1 cellular context compared by ENCODE assay signal in the genomic region with DNA sequence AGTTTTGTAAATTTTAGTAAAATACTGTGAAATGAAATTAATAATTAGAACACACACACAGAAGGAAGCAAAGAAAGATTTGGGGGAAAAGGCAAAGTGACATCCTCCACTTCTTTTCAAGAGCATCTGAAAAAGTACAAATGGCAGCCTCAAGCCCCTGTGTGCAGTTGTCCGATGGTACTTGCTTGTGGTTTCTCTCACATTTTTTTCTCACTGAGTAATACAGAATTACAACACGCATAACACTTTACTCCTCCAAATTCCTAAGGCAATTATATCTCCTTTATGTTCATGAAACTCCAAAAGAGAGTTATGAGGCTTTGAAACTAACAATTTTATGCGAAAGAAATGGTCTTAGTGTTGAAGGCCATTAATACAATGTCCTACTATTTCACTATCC.
TF ChIP-seq lines count a peak whose summit lies in the region.

No MANE protein-coding gene starts in this region.

TF ChIP-seq in SK-N-SH, 30 proteins besides CTCF, POLR2A, EP300 and RAD21 (continued from another document):
- TF ChIP-seq, protein P1, sequence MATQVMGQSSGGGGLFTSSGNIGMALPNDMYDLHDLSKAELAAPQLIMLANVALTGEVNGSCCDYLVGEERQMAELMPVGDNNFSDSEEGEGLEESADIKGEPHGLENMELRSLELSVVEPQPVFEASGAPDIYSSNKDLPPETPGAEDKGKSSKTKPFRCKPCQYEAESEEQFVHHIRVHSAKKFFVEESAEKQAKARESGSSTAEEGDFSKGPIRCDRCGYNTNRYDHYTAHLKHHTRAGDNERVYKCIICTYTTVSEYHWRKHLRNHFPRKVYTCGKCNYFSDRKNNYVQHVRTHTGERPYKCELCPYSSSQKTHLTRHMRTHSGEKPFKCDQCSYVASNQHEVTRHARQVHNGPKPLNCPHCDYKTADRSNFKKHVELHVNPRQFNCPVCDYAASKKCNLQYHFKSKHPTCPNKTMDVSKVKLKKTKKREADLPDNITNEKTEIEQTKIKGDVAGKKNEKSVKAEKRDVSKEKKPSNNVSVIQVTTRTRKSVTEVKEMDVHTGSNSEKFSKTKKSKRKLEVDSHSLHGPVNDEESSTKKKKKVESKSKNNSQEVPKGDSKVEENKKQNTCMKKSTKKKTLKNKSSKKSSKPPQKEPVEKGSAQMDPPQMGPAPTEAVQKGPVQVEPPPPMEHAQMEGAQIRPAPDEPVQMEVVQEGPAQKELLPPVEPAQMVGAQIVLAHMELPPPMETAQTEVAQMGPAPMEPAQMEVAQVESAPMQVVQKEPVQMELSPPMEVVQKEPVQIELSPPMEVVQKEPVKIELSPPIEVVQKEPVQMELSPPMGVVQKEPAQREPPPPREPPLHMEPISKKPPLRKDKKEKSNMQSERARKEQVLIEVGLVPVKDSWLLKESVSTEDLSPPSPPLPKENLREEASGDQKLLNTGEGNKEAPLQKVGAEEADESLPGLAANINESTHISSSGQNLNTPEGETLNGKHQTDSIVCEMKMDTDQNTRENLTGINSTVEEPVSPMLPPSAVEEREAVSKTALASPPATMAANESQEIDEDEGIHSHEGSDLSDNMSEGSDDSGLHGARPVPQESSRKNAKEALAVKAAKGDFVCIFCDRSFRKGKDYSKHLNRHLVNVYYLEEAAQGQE (IDR thresholded peaks at IDR 0.05; ENCODE audit: low read depth, low read length), result no peak
- TF ChIP-seq, protein P2, sequence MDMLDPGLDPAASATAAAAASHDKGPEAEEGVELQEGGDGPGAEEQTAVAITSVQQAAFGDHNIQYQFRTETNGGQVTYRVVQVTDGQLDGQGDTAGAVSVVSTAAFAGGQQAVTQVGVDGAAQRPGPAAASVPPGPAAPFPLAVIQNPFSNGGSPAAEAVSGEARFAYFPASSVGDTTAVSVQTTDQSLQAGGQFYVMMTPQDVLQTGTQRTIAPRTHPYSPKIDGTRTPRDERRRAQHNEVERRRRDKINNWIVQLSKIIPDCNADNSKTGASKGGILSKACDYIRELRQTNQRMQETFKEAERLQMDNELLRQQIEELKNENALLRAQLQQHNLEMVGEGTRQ (IDR thresholded peaks at IDR 0.05; ENCODE audit: borderline replicate concordance, low read depth, low read length), result no peak
TF ChIP-seq in SK-N-SH: peak in this region for 0.
